In genomic region chr12:26339976-26340375, GRCh38 we compare ENCODE assay signal across 1 cellular context.
TF ChIP-seq lines count a peak whose summit lies in the region.

No MANE protein-coding gene starts in this region.

TF ChIP-seq in HepG2, 621 proteins besides CTCF, POLR2A, EP300 and RAD21:
- no peak for TF ChIP-seq ZNF749 (CRISPR knock-in tag; IDR thresholded peaks at IDR 0.05; ENCODE audit: borderline replicate concordance)
- TF ChIP-seq KLF13 (CRISPR knock-in tag; IDR thresholded peaks at IDR 0.05) = no peak
- TF ChIP-seq SMARCE1 (IDR thresholded peaks at IDR 0.05; ENCODE audit: borderline replicate concordance) = no peak
- no peak for TF ChIP-seq ZNF557 (CRISPR knock-in tag; IDR thresholded peaks at IDR 0.05)
- TF ChIP-seq ZNF607 (CRISPR knock-in tag; IDR thresholded peaks at IDR 0.05; ENCODE audit: borderline replicate concordance) = no peak
- no peak for TF ChIP-seq ZNF562 (CRISPR knock-in tag; IDR thresholded peaks at IDR 0.05; ENCODE audit: borderline replicate concordance)
- no peak for TF ChIP-seq PTBP1 (IDR thresholded peaks at IDR 0.05; ENCODE audit: low read depth, low read length, poor library complexity, severe bottlenecking)
- TF ChIP-seq ZNF780A (CRISPR knock-in tag; IDR thresholded peaks at IDR 0.05) = no peak
- no peak for TF ChIP-seq SMAD9 (CRISPR knock-in tag; IDR thresholded peaks at IDR 0.05)
- TF ChIP-seq POLR2G (IDR thresholded peaks at IDR 0.05; ENCODE audit: low read depth, low read length) = no peak
